In the genomic region with DNA sequence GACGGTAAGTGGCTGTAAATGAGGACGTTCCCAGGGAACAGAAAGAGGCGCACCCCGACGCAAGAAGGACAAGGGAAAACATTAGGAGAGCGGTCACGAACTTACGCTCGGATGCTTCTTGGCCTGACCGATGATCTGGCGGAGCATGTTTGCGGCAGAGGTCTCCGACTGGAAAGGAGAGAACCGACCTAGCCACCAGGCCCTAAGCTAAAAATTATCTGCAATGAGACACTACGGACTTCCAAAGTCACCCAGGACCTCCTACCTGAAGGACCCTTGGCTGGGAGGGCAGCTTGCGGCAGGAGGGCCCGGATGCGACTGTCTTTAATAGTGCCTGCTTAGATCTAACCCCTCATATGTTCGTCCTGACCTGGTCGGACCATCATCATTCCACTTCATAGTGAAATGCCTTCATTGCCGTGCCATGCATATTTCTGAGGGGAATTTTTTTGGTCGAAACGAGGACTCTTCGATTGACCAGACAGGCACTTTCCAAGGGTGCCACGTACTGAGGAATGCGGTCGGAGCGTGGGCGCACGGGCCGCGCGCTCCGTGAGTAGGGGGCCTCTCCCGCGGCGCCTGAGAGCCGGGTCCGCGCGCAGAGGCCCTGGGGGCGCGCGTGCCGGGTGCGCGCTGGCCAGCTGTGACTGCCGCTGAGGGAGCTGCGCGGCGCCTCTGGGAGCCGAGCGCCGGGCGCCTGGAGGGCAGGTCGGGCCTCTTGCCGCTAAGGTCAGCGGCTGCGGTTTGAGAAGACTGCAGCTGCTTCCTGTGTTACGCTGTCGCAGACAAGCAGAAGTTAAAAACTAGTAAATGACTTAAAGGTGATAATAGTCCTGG, we compare ENCODE assay signal across 1 cellular context.
TF ChIP-seq lines count a peak whose summit lies in the region.

No MANE protein-coding gene starts in this region.

TF ChIP-seq in WTC11, 78 proteins besides CTCF, POLR2A, EP300 and RAD21 (continued from another document):
- TF ChIP-seq FOXP4 (CRISPR knock-in tag; IDR thresholded peaks at IDR 0.05) (peak; percentile 52; the same call in 1 of the 2 replicates), ZNF423 (CRISPR knock-in tag; IDR thresholded peaks at IDR 0.05) (peak; percentile 98), FOXP1 (CRISPR knock-in tag; IDR thresholded peaks at IDR 0.05; ENCODE audit: borderline replicate concordance) (0 out of 2 replicates have a peak, but pooled peaks have one; percentile 32), MYBL2 (CRISPR knock-in tag; IDR thresholded peaks at IDR 0.05) (0 out of 2 replicates have a peak, but pooled peaks have one; percentile 33), CREB1 (CRISPR knock-in tag; IDR thresholded peaks at IDR 0.05) (no peak), JAZF1 (CRISPR knock-in tag; IDR thresholded peaks at IDR 0.05) (no peak)
- TF ChIP-seq, protein P1, sequence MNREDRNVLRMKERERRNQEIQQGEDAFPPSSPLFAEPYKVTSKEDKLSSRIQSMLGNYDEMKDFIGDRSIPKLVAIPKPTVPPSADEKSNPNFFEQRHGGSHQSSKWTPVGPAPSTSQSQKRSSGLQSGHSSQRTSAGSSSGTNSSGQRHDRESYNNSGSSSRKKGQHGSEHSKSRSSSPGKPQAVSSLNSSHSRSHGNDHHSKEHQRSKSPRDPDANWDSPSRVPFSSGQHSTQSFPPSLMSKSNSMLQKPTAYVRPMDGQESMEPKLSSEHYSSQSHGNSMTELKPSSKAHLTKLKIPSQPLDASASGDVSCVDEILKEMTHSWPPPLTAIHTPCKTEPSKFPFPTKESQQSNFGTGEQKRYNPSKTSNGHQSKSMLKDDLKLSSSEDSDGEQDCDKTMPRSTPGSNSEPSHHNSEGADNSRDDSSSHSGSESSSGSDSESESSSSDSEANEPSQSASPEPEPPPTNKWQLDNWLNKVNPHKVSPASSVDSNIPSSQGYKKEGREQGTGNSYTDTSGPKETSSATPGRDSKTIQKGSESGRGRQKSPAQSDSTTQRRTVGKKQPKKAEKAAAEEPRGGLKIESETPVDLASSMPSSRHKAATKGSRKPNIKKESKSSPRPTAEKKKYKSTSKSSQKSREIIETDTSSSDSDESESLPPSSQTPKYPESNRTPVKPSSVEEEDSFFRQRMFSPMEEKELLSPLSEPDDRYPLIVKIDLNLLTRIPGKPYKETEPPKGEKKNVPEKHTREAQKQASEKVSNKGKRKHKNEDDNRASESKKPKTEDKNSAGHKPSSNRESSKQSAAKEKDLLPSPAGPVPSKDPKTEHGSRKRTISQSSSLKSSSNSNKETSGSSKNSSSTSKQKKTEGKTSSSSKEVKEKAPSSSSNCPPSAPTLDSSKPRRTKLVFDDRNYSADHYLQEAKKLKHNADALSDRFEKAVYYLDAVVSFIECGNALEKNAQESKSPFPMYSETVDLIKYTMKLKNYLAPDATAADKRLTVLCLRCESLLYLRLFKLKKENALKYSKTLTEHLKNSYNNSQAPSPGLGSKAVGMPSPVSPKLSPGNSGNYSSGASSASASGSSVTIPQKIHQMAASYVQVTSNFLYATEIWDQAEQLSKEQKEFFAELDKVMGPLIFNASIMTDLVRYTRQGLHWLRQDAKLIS (CRISPR knock-in tag; IDR thresholded peaks at IDR 0.05; ENCODE audit: borderline replicate concordance), result no peak
